In genomic region chrX:111102636-111103035, GRCh38 we compare ENCODE assay signal across 31 cellular contexts. TPM values are rescaled to one million over a fixed set of nuclear protein-coding genes. Genes with fewer than 3 reads are reported as not detected.
"Had no signal": no experiment of that assay in that cellular context is flagged by ENCODE, and none has a peak within 500 bp of the region (broad histone marks: within the 10 kb centered on the region; RNA-seq: fewer than 3 reads in every experiment).

No MANE protein-coding gene starts in this region.

- H3K36me3 Mint-ChIP-seq: activated CD4-positive, alpha-beta memory T cell treated with anti-CD3 and anti-CD28 coated beads for 36 hours; activated naive CD4-positive, alpha-beta T cell treated with anti-CD3 and anti-CD28 coated beads, Interleukin-2, amount 10 ng/mL, durations not matched to agents 7 days and 5 days; activated naive CD8-positive, alpha-beta T cell; WTC11 had no signal

- H3K36me3 ChIP-seq: brain microvascular endothelial cell, SJSA1 had no signal

- H3K4me3 ChIP-seq: K562, SJSA1 had no signal

- DNase-seq: activated CD4-positive, alpha-beta memory T cell treated with anti-CD3 and anti-CD28 coated beads for 36 hours; activated CD4-positive, alpha-beta T cell treated with anti-CD3 and anti-CD28 coated beads for 4 hours; activated CD4-positive, alpha-beta T cell treated with anti-CD3 and anti-CD28 coated beads, Interleukin-2, amount 50 U/mL, for 1 hour; activated CD4-positive, CD25-positive, alpha-beta regulatory T cell treated with anti-CD3 and anti-CD28 coated beads, Interleukin-2, amount 50 U/mL, for 72 hours; activated CD8-positive, alpha-beta memory T cell treated with anti-CD3 and anti-CD28 coated beads, Interleukin-2, amount 50 U/mL, for 4 hours; activated effector memory CD4-positive, alpha-beta T cell treated with Interleukin-2 at 50 U/mL for 16 hours; activated naive CD4-positive, alpha-beta T cell treated with anti-CD3 and anti-CD28 coated beads, Interleukin-2, amount 10 ng/mL, durations not matched to agents 7 days and 5 days; activated naive CD8-positive, alpha-beta T cell treated with anti-CD3 and anti-CD28 coated beads, Interleukin-2, amount 50 U/mL, for 24 hours; activated T-cell treated with anti-CD3 and anti-CD28 coated beads for 4 hours; activated T-cell treated with anti-CD3 and anti-CD28 coated beads, Interleukin-2, amount 50 U/mL, for 4 hours; amniotic stem cell; aorta; brain microvascular endothelial cell; central memory CD4-positive, alpha-beta T cell; NCI-H1092 treated with DMSO at 0.1 percent for 48 hours; NCI-H1436; NCI-H187; NCI-H2029 treated with DMSO at 0.1 percent for 48 hours; NCI-H226; NCI-H524 treated with DMSO at 0.1 percent for 48 hours; OCI-M1; RPMI8226; SHP77 treated with DMSO at 0.1 percent for 48 hours; SK-N-SH had no signal

- H3K4me1 ChIP-seq: SJSA1 had no signal

- H3K27me3 ChIP-seq: brain microvascular endothelial cell, SJSA1 had no signal

- H3K9me3 Mint-ChIP-seq: activated CD4-positive, alpha-beta memory T cell treated with anti-CD3 and anti-CD28 coated beads for 36 hours; activated naive CD4-positive, alpha-beta T cell treated with anti-CD3 and anti-CD28 coated beads, Interleukin-2, amount 10 ng/mL, durations not matched to agents 7 days and 5 days; activated naive CD8-positive, alpha-beta T cell treated with anti-CD3 and anti-CD28 coated beads, Interleukin-2, amount 50 U/mL, for 24 hours; activated T-cell treated with anti-CD3 and anti-CD28 coated beads, Interleukin-2, amount 50 U/mL, for 4 hours; T-helper 1 cell treated with Interleukin-12 subunit alpha and Interleukin-12 subunit beta and Interleukin-4 antibody, amounts not matched to agents 30 μg/mL and 1 μg/mL, for 36 hours; T-helper 2 cell treated with Interferon-gamma antibody and Interleukin-4, amounts not matched to agents 5 μg/mL and 100 μg/mL, for 36 hours; WTC11 had no signal

- H3K27ac ChIP-seq: brain microvascular endothelial cell, SJSA1 had no signal

- H3K27me3 Mint-ChIP-seq: activated CD4-positive, alpha-beta memory T cell treated with anti-CD3 and anti-CD28 coated beads for 36 hours; activated naive CD4-positive, alpha-beta T cell treated with anti-CD3 and anti-CD28 coated beads, Interleukin-2, amount 10 ng/mL, durations not matched to agents 7 days and 5 days; activated naive CD8-positive, alpha-beta T cell had no signal

- H3K9me3 ChIP-seq: SJSA1, SK-N-SH had no signal

- FAIRE-seq: colon, K562 had no signal

- H3K4me3 Mint-ChIP-seq: activated CD4-positive, alpha-beta memory T cell treated with anti-CD3 and anti-CD28 coated beads for 36 hours; activated naive CD4-positive, alpha-beta T cell treated with anti-CD3 and anti-CD28 coated beads, Interleukin-2, amount 10 ng/mL, durations not matched to agents 7 days and 5 days; activated naive CD8-positive, alpha-beta T cell; activated naive CD8-positive, alpha-beta T cell treated with anti-CD3 and anti-CD28 coated beads, Interleukin-2, amount 50 U/mL, for 24 hours; activated T-cell treated with anti-CD3 and anti-CD28 coated beads, Interleukin-2, amount 50 U/mL, for 4 hours; T-helper 1 cell treated with Interleukin-12 subunit alpha and Interleukin-12 subunit beta and Interleukin-4 antibody, amounts not matched to agents 30 μg/mL and 1 μg/mL, for 36 hours; T-helper 2 cell treated with Interferon-gamma antibody and Interleukin-4, amounts not matched to agents 5 μg/mL and 100 μg/mL, for 36 hours; WTC11 had no signal

- H3K27ac Mint-ChIP-seq: activated CD4-positive, alpha-beta memory T cell treated with anti-CD3 and anti-CD28 coated beads for 36 hours; activated naive CD4-positive, alpha-beta T cell treated with anti-CD3 and anti-CD28 coated beads, Interleukin-2, amount 10 ng/mL, durations not matched to agents 7 days and 5 days; activated naive CD8-positive, alpha-beta T cell; activated naive CD8-positive, alpha-beta T cell treated with anti-CD3 and anti-CD28 coated beads, Interleukin-2, amount 50 U/mL, for 24 hours; T-helper 1 cell treated with Interleukin-12 subunit alpha and Interleukin-12 subunit beta and Interleukin-4 antibody, amounts not matched to agents 30 μg/mL and 1 μg/mL, for 36 hours; T-helper 2 cell treated with Interferon-gamma antibody and Interleukin-4, amounts not matched to agents 5 μg/mL and 100 μg/mL, for 36 hours; WTC11 had no signal

RNA-seq across cellular contexts. Expression of gene PAK3, which starts 6.6 kb away (rescaled TPM):
- total RNA-seq: K562 had no signal
